ENCODE assay signal across 12 cellular contexts in the genomic region with DNA sequence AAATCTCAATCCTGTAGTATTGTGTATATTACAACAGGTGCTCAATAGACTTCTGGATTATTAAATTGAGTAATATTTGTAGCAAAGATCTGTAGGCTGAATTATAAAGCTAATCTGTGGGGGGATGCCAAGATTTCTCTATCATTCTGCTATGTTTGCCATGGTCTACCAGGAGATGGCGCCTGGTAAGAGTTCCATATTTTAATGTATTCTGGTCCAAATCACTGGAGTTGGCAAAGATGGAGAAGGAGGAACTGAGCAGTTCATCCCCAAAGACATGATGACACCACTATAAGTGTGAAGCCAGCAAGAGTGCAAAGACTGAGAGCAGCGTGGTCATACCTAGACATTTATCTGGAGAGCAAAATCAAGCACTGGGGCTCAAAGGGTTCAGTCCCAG.
DNase-seq lines count a peak whose midpoint lies in the region; ATAC-seq, FAIRE-seq and TF ChIP-seq lines count a peak whose summit lies in the region.
"Had no signal": no experiment of that assay in that cellular context is flagged by ENCODE, and none has a peak within 500 bp of the region (broad histone marks: within the 10 kb centered on the region; RNA-seq: fewer than 3 reads in every experiment).

No MANE protein-coding gene starts in this region.

- H4K20me1 ChIP-seq in OCI-LY1 (ENCODE audit: insufficient read depth, low read length), result no peaks in the 10 kb centered on the region

- H2AFZ ChIP-seq in OCI-LY1 (ENCODE audit: low read length), result no peak overlapping the region

- no peak for FAIRE-seq in small intestine (lab: Jason Lieb, UNC)

- H3F3A ChIP-seq in OCI-LY1 (ENCODE audit: insufficient read depth, low read length), result no peaks in the 10 kb centered on the region

- H3K4me1 ChIP-seq in OCI-LY1 (ENCODE audit: insufficient read depth, low read length, severe bottlenecking), result peaks cover 8% of the 10 kb centered on the region
- no peaks in the 10 kb centered on the region for H3K4me1 ChIP-seq in small intestine (ENCODE audit: control insufficient read depth in 2 of 2, insufficient read depth in 1 of 2, low read depth in 1 of 2, low read length in 1 of 2)

- ATAC-seq in GM21381 (IDR thresholded peaks at IDR 0.05; ENCODE audit: unreplicated experiment), result no peak

- no peaks in the 10 kb centered on the region for H3K9me2 ChIP-seq in OCI-LY1 (ENCODE audit: low read depth, low read length)

- H3K4me3 ChIP-seq in AG10803 (ENCODE audit: low read length) (no peak overlapping the region), OCI-LY1 (ENCODE audit: low read depth, low read length, poor library complexity, severe bottlenecking) (no peak overlapping the region), fibroblast of mammary gland (ENCODE audit: control insufficient read depth, low read depth, low read length) (no peak overlapping the region), small intestine (ENCODE audit: low read depth in 1 of 2, low read length in 2 of 2) (no peak overlapping the region)

- H3K27me3 ChIP-seq in OCI-LY1 (ENCODE audit: insufficient read depth, low read length) (no peaks in the 10 kb centered on the region), small intestine (ENCODE audit: control insufficient read depth in 2 of 2, insufficient read depth in 2 of 2, low read length in 2 of 2) (no peaks in the 10 kb centered on the region)

- TF ChIP-seq CTCF in AG10803 (conservative IDR thresholded peaks at IDR 0.05; ENCODE audit: low read length) (peak; percentile 34; the same call in 1 of the 2 replicates), GM12872 (IDR thresholded peaks at IDR 0.05; ENCODE audit: insufficient read depth, low read depth, low read length) (peak; percentile 34; the same call in 2 of the 3 replicates), OCI-LY1 (IDR thresholded peaks at IDR 0.05; ENCODE audit: low read length) (peak; percentile 74), fibroblast of mammary gland (conservative IDR thresholded peaks at IDR 0.05; ENCODE audit: control insufficient read depth, insufficient read depth, low read depth, low read length) (peak; percentile 44)

- H3K27ac ChIP-seq in OCI-LY1 (ENCODE audit: low read depth, low read length, poor library complexity, severe bottlenecking) (no peak overlapping the region), small intestine (ENCODE audit: low read depth in 1 of 2, low read length in 1 of 2) (no peak overlapping the region)

- H3K9me3 ChIP-seq in OCI-LY1 (ENCODE audit: low read length) (no peaks in the 10 kb centered on the region), small intestine (ENCODE audit: control insufficient read depth, low read depth) (no peaks in the 10 kb centered on the region)

- H3K36me3 ChIP-seq in OCI-LY1 (ENCODE audit: insufficient read depth, low read length) (no peaks in the 10 kb centered on the region), small intestine (ENCODE audit: control insufficient read depth in 2 of 2, insufficient read depth in 2 of 2, low read length in 2 of 2) (no peaks in the 10 kb centered on the region)

- no peak for DNase-seq in AG10803 (ENCODE audit: low read depth)
- peak; percentile 44 for DNase-seq in fibroblast of mammary gland (ENCODE audit: low read depth)
- DNase-seq in GM19238 (ENCODE audit: insufficient read length, low spot score), result no peak
- DNase-seq in small intestine, result no peak
- DNase-seq in activated CD4-positive, alpha-beta T cell treated with anti-CD3 and anti-CD28 coated beads, Interleukin-2, amount 50 U/mL, for 4 hours, result no peak
- DNase-seq: activated CD4-positive, alpha-beta T cell treated with anti-CD3 and anti-CD28 coated beads, Interleukin-2, amount 50 U/mL, for 1 hour; GF-D8; hypothalamus; NCI-H524 had no signal

- no peak overlapping the region for H3K9ac ChIP-seq in OCI-LY1 (ENCODE audit: low read length)

- 83 to 89% (median 89%) methylated on average over 2 of the region's 2 CpGs for WGBS in small intestine, 3 donors

- no peak overlapping the region for H3K4me2 ChIP-seq in OCI-LY1 (ENCODE audit: low read length)

- no peaks in the 10 kb centered on the region for H3K79me2 ChIP-seq in OCI-LY1 (ENCODE audit: insufficient read depth, low read length)
